ENCODE assay signal across 24 cellular contexts in genomic region chr4:93911671-93912070, GRCh38.
DNase-seq lines count a peak whose midpoint lies in the region; ATAC-seq, FAIRE-seq and TF ChIP-seq lines count a peak whose summit lies in the region.
"Had no signal": no experiment of that assay in that cellular context is flagged by ENCODE, and none has a peak within 500 bp of the region (broad histone marks: within the 10 kb centered on the region; RNA-seq: fewer than 3 reads in every experiment).

No MANE protein-coding gene starts in this region.

- H2BK5ac ChIP-seq in H9 (ENCODE audit: insufficient read length, low read length), result no peak overlapping the region

- H3K4me2 ChIP-seq in H9 (ENCODE audit: insufficient read depth, insufficient read length, low read length), result no peak overlapping the region
- H3K4me2 ChIP-seq: BLaER1 had no signal

- no peaks in the 10 kb centered on the region for H3K9me3 ChIP-seq in H9 (ENCODE audit: control insufficient read depth, low read depth, low read length)
- H3K9me3 ChIP-seq: BLaER1, Caco-2, HAP-1 had no signal

- H2BK12ac ChIP-seq in H9 (ENCODE audit: insufficient read length, low read depth, low read length), result no peak overlapping the region

- H3T11ph ChIP-seq in H9 (ENCODE audit: low read length), result peak overlapping the region; percentile 53

- H3K23ac ChIP-seq in H9 (ENCODE audit: insufficient read length, low read depth, low read length), result no peak overlapping the region

- no peaks in the 10 kb centered on the region for H3K36me3 Mint-ChIP-seq in H9 (ENCODE audit: insufficient read depth in 1 of 3, low read depth in 3 of 3)
- H3K36me3 Mint-ChIP-seq: CD4-positive, CD25-positive, alpha-beta regulatory T cell; CD8-positive, alpha-beta T cell had no signal

- no peaks in the 10 kb centered on the region for H3K79me1 ChIP-seq in H9 (ENCODE audit: insufficient read depth, low read depth, low read length, poor library complexity, severe bottlenecking)

- no peak overlapping the region for H4K91ac ChIP-seq in H9 (ENCODE audit: insufficient read length, low read depth, low read length)

- no peak overlapping the region for H4K8ac ChIP-seq in H9 (replicated peaks; ENCODE audit: insufficient read length, low read depth, low read length)

- H3K4me3 Mint-ChIP-seq in H9, result no peak overlapping the region
- H3K4me3 Mint-ChIP-seq: B cell; CD4-positive, CD25-positive, alpha-beta regulatory T cell; CD8-positive, alpha-beta T cell; HFFc6 had no signal

- H3K4ac ChIP-seq in H9 (ENCODE audit: low read depth, low read length), result no peak overlapping the region

- H3K27me3 ChIP-seq in H9 (ENCODE audit: insufficient read depth, low read length) (no peaks in the 10 kb centered on the region), bronchial epithelial cell (ENCODE audit: control insufficient read depth, insufficient read depth, low read length) (no peaks in the 10 kb centered on the region), foreskin keratinocyte (no peaks in the 10 kb centered on the region)
- H3K27me3 ChIP-seq: BLaER1 had no signal

- H3K18ac ChIP-seq in H9 (ENCODE audit: insufficient read length, low read depth, low read length), result no peak overlapping the region

- TF ChIP-seq CTCF in H9 (conservative IDR thresholded peaks at IDR 0.05) (no peak), bronchial epithelial cell (IDR thresholded peaks at IDR 0.05; ENCODE audit: insufficient read depth, low read length, severe bottlenecking) (no peak), foreskin keratinocyte (conservative IDR thresholded peaks at IDR 0.05) (no peak)

- no peak overlapping the region for H2BK20ac ChIP-seq in H9 (ENCODE audit: low read depth, low read length, poor library complexity, severe bottlenecking)

- no peak overlapping the region for H2BK15ac ChIP-seq in H9 (ENCODE audit: low read depth, low read length)

- H3K23me2 ChIP-seq in H9 (ENCODE audit: insufficient read length, low read depth, low read length, poor library complexity, severe bottlenecking), result no peaks in the 10 kb centered on the region

- H2AK5ac ChIP-seq in H9 (ENCODE audit: insufficient read length, low read length), result no peak overlapping the region

- H3K9me3 Mint-ChIP-seq in H9, result no peaks in the 10 kb centered on the region

- FAIRE-seq in bronchial epithelial cell (lab: Jason Lieb, UNC) (no peak), HTR-8/SVneo (lab: Jason Lieb, UNC) (no peak)
- FAIRE-seq: GM12891, GM18507, H1 had no signal

- peak; percentile 16 for DNase-seq in DMS53 (lab: John Stamatoyannopoulos, UW)
- DNase-seq in DMS53 treated with DMSO at 0.1 percent for 48 hours (lab: John Stamatoyannopoulos, UW; ENCODE audit: unreplicated experiment), result no peak
- DNase-seq in H9, result no peak
- peak; percentile 92 for DNase-seq in bronchial epithelial cell (ENCODE audit: low read depth)
- DNase-seq in foreskin keratinocyte, result peak; percentile 28
- no peak for DNase-seq in HTR-8/SVneo (ENCODE audit: insufficient read length, low spot score)
- DNase-seq: Caco-2; CD4-positive, CD25-positive, alpha-beta regulatory T cell; CD8-positive, alpha-beta T cell; DMS153; DMS79 treated with DMSO at 0.1 percent for 48 hours; GF-D8; GM23248; HFFc6 had no signal

- H3K9ac ChIP-seq in H9 (ENCODE audit: extremely low read depth, insufficient read length, low read length), result no peak overlapping the region
- H3K9ac ChIP-seq: BLaER1, GM23248 had no signal

- H3K36me3 ChIP-seq in bronchial epithelial cell (ENCODE audit: control insufficient read depth, insufficient read depth, low read length), result no peaks in the 10 kb centered on the region
- H3K36me3 ChIP-seq: BLaER1, HAP-1 had no signal

- WGBS in H9 (ENCODE audit: extremely low coverage, insufficient read length, low lambda C conversion rate), result no CpG with 5 or more reads among the region's 2 CpGs

- H3K27ac ChIP-seq in H9 (ENCODE audit: insufficient read length, low read depth, low read length) (no peak overlapping the region), foreskin keratinocyte (no peak overlapping the region)
- H3K27ac ChIP-seq: 22Rv1, BLaER1, C4-2B, GM23248 had no signal

- H4K20me1 ChIP-seq in H9 (ENCODE audit: control insufficient read depth, insufficient read depth, insufficient read length), result no peaks in the 10 kb centered on the region
- H4K20me1 ChIP-seq: BLaER1 had no signal

- H3K4me1 ChIP-seq in H9 (ENCODE audit: insufficient read depth, low read length), result no peaks in the 10 kb centered on the region
- no peaks in the 10 kb centered on the region for H3K4me1 ChIP-seq in foreskin keratinocyte
- H3K4me1 ChIP-seq: BLaER1, Caco-2, HAP-1 had no signal

- no peak overlapping the region for H3K56ac ChIP-seq in H9 (ENCODE audit: insufficient read length, low read depth, low read length)

- no peak overlapping the region for H2AFZ ChIP-seq in H9 (ENCODE audit: low read length)
- H2AFZ ChIP-seq: GM23248 had no signal

- no peak overlapping the region for H4K5ac ChIP-seq in H9 (ENCODE audit: insufficient read length, low read depth, low read length)

- H3K4me1 Mint-ChIP-seq in H9, result no peaks in the 10 kb centered on the region
- H3K4me1 Mint-ChIP-seq: B cell; CD4-positive, CD25-positive, alpha-beta regulatory T cell had no signal

- H3K27me3 Mint-ChIP-seq in H9 (ENCODE audit: low read depth), result no peaks in the 10 kb centered on the region; the same call in 1 of the 2 replicates
- H3K27me3 Mint-ChIP-seq: B cell; CD4-positive, CD25-positive, alpha-beta regulatory T cell had no signal

- H3K79me2 ChIP-seq in H9 (ENCODE audit: insufficient read depth, low read length), result no peaks in the 10 kb centered on the region

- no peak overlapping the region for H2BK120ac ChIP-seq in H9 (ENCODE audit: low read depth, low read length, poor library complexity, severe bottlenecking)

- ATAC-seq in foreskin keratinocyte (peak; percentile 37), HG03108 (IDR thresholded peaks at IDR 0.05; ENCODE audit: unreplicated experiment) (no peak), GM21529 (IDR thresholded peaks at IDR 0.05; ENCODE audit: unreplicated experiment) (no peak)
- ATAC-seq: CD8-positive, alpha-beta T cell had no signal

- no peak overlapping the region for H3K27ac Mint-ChIP-seq in H9
- H3K27ac Mint-ChIP-seq: B cell; CD4-positive, CD25-positive, alpha-beta regulatory T cell; CD8-positive, alpha-beta T cell; HFFc6 had no signal

- no peak overlapping the region for H3K14ac ChIP-seq in H9 (ENCODE audit: insufficient read depth, low read length)

- H3K4me3 ChIP-seq in bronchial epithelial cell (ENCODE audit: low read depth, low read length), result no peak overlapping the region
- H3K4me3 ChIP-seq: BLaER1, GM23248, HAP-1 had no signal

Comparison
In these comparisons a context has a peak if more than half of its experiments do, and no peak if none do; other contexts are left out.
1. DNase-seq: peak in DMS53 (single experiment), bronchial epithelial cell (single experiment) and foreskin keratinocyte (2 of 2); none in DMS53 treated with DMSO at 0.1 percent for 48 hours (single experiment), H9 (single experiment) and HTR-8/SVneo (single experiment).